Comparison of ENCODE assay signal across 16 cellular contexts in genomic region chr2:196823750-196824149, GRCh38. TPM values are rescaled to one million over a fixed set of nuclear protein-coding genes. Genes with fewer than 3 reads are reported as not detected.
DNase-seq lines count a peak whose midpoint lies in the region; ATAC-seq, FAIRE-seq and TF ChIP-seq lines count a peak whose summit lies in the region.
"Had no signal": no experiment of that assay in that cellular context is flagged by ENCODE, and none has a peak within 500 bp of the region (broad histone marks: within the 10 kb centered on the region; RNA-seq: fewer than 3 reads in every experiment).

No MANE protein-coding gene starts in this region.

- H3K9ac ChIP-seq in PC-3 (ENCODE audit: low read length), result no peak overlapping the region

- no peaks in the 10 kb centered on the region for H3F3A ChIP-seq in PC-3 (ENCODE audit: low read length, unreplicated experiment)

- peaks cover 10% of the 10 kb centered on the region; the same call in 1 of the 2 replicates for H3K4me1 ChIP-seq in PC-3 (ENCODE audit: insufficient read depth, low read length)

- H3K36me3 ChIP-seq in PC-3 (ENCODE audit: low read depth, low read length), result no peaks in the 10 kb centered on the region

- no peaks in the 10 kb centered on the region for H3K27me3 ChIP-seq in PC-3 (ENCODE audit: low read length)

- peak overlapping the region; percentile 13; the same call in 1 of the 2 replicates for H3K4me2 ChIP-seq in PC-3 (ENCODE audit: low read length)

- ATAC-seq in PC-3 (peak; percentile 89), esophagus mucosa (peak; percentile 54), HG03432 (IDR thresholded peaks at IDR 0.05; ENCODE audit: unreplicated experiment) (no peak)

- intact Hi-C loops in PC-3 (cut with micrococcal nuclease) (no loop called here), head of caudate nucleus (cut with DNase I) (no loop called here)

- H4K20me1 ChIP-seq in PC-3 (ENCODE audit: low read length), result no peaks in the 10 kb centered on the region

- CTCF ChIA-PET in PC-3 (lab: Charles Lee), result no interaction called here

- FAIRE-seq in D721Med (lab: Jason Lieb, UNC), result no peak
- FAIRE-seq: TTC549 had no signal

- H2AFZ ChIP-seq in PC-3 (ENCODE audit: low read length), result no peak overlapping the region

- DNase-seq in GM03348 (ENCODE audit: low spot score), result peak; percentile 78
- peak; percentile 69 for DNase-seq in PC-3
- peak; percentile 32 for DNase-seq in pulmonary artery endothelial cell (ENCODE audit: low read depth, low spot score)
- DNase-seq in D721Med (ENCODE audit: insufficient read length, low spot score), result no peak
- DNase-seq in head of caudate nucleus, result no peak
- DNase-seq: amniotic stem cell; DMS79 treated with DMSO at 0.1 percent for 48 hours; effector CD8-positive, alpha-beta T cell; immature natural killer cell; naive B cell; NCI-H1930; RPMI8226; stimulated activated CD8-positive, alpha-beta memory T cell treated with anti-CD3 and anti-CD28 coated beads, Interleukin-4, amount 100 ng/mL, for 48 hours had no signal

- H3K79me2 ChIP-seq in PC-3 (ENCODE audit: low read length), result no peaks in the 10 kb centered on the region

- no peak overlapping the region for H3K4me3 ChIP-seq in PC-3 (ENCODE audit: low read length)

- H3K9me2 ChIP-seq in PC-3 (replicated peaks; ENCODE audit: low read length), result no peaks in the 10 kb centered on the region

- BruUV-seq in PC-3 (replicated peaks; lab: Mats Ljungman, UMichigan), result no TSS peak

- H3K27ac ChIP-seq in PC-3 (ENCODE audit: low read length), result no peak overlapping the region

- H3K9me3 ChIP-seq in PC-3 (ENCODE audit: low read length), result no peaks in the 10 kb centered on the region

- POLR2A ChIA-PET in PC-3 (lab: Charles Lee; ENCODE audit: unreplicated experiment), result interaction anchor here (0.6 kb wide), 1 partner anchor 108 kb away, joined by 3 read pairs; no protein-coding TSS in a partner anchor

- no peak for TF ChIP-seq CTCF in PC-3 (conservative IDR thresholded peaks at IDR 0.05; ENCODE audit: low read depth, low read length)
- TF ChIP-seq CTCF in D721Med (IDR thresholded peaks at IDR 0.05; ENCODE audit: insufficient read depth, missing control alignments), result no peak

RNA-seq across cellular contexts. Expression of gene C2orf66, which starts 14.6 kb away (rescaled TPM):
- total RNA-seq in PC-3 (2014; rRNA removed) (0.51 TPM in 1 of 2 replicates, not detected in the other), esophagus mucosa (not detected), pulmonary artery endothelial cell (0.07 and 0.14 TPM in 2 replicates)

RNA-seq across cellular contexts. Expression of gene GTF3C3, which starts 24.3 kb away (rescaled TPM):
- 37.7 and 38.2 TPM in 2 replicates for total RNA-seq in PC-3 (2014; rRNA removed)
- total RNA-seq in esophagus mucosa, result 21.0 TPM
- total RNA-seq in pulmonary artery endothelial cell, result 48.6 and 60.0 TPM in 2 replicates

Comparison
In these comparisons a context has a peak if more than half of its experiments do, and no peak if none do; other contexts are left out.
1. DNase-seq: peak in GM03348 (single experiment), PC-3 (single experiment) and pulmonary artery endothelial cell (single experiment); none in D721Med (single experiment) and head of caudate nucleus (0 of 42).